Comparison of ENCODE assay signal across 8 cellular contexts in genomic region chr21:17611414-17612022, GRCh38. TPM values are rescaled to one million over a fixed set of nuclear protein-coding genes. Genes with fewer than 3 reads are reported as not detected.
DNase-seq lines count a peak whose midpoint lies in the region; ATAC-seq, FAIRE-seq and TF ChIP-seq lines count a peak whose summit lies in the region.

No MANE protein-coding gene starts in this region.

- TF ChIP-seq CTCF in WI38 (IDR thresholded peaks at IDR 0.05; ENCODE audit: low read depth, low read length) = no peak
- TF ChIP-seq CTCF in bronchial epithelial cell (IDR thresholded peaks at IDR 0.05; ENCODE audit: insufficient read depth, low read length, severe bottlenecking) = no peak
- peak in 5 of 11 experiments; percentile 19 to 43 (median 24) for TF ChIP-seq CTCF in spleen (IDR thresholded peaks at IDR 0.05 in 8 of 11, conservative IDR thresholded peaks at IDR 0.05 in 3 of 11)

- ATAC-seq in HG02885 (IDR thresholded peaks at IDR 0.05; ENCODE audit: poor library complexity, unreplicated experiment) = peak; percentile 67

- DNase-seq in NCI-H510A treated with DMSO at 0.1 percent for 48 hours (lab: John Stamatoyannopoulos, UW) (peak; percentile 25), NCI-H510A (lab: John Stamatoyannopoulos, UW) (no peak), NCI-H187 treated with DMSO at 0.1 percent for 48 hours (lab: John Stamatoyannopoulos, UW) (peak; percentile 44), bronchial epithelial cell (ENCODE audit: low read depth) (peak; percentile 84), spleen (peak; percentile 88)

- H3K27ac ChIP-seq in spleen = peak overlapping the region; percentile 78 to 92 (median 88)

- H3K4me3 ChIP-seq in WI38 (ENCODE audit: low read depth, low read length) (peak overlapping the region; percentile 93), bronchial epithelial cell (ENCODE audit: low read depth, low read length) (peak overlapping the region; percentile 87), spleen (peak overlapping the region; percentile 68 to 85 (median 80))

- intact Hi-C loops in spleen (cut with DNase I; ENCODE audit: low total_unique reads) = loop anchor here (10.0 kb wide), 1 partner anchor 213 kb away; no protein-coding TSS in a partner anchor

- TF ChIP-seq POLR2A in spleen (IDR thresholded peaks at IDR 0.05) = no peak

- 0 to 1% (median 0%) methylated on average over 22 to 26 of the region's 26 CpGs for WGBS in spleen, 5 donors

- H3K36me3 ChIP-seq in bronchial epithelial cell (ENCODE audit: control insufficient read depth, insufficient read depth, low read length) (no peaks in the 10 kb centered on the region), spleen (peaks cover 0 to 26% (median 5%) of the 10 kb centered on the region in 6 donors)

- FAIRE-seq in bronchial epithelial cell (lab: Jason Lieb, UNC) (no peak), islet of Langerhans (lab: Jason Lieb, UNC) (peak; percentile 17)

- no peaks in the 10 kb centered on the region for H3K9me3 ChIP-seq in spleen

- H3K4me1 ChIP-seq in spleen = peaks cover 4 to 34% (median 13%) of the 10 kb centered on the region in 6 donors

- no peaks in the 10 kb centered on the region for H3K27me3 ChIP-seq in bronchial epithelial cell (ENCODE audit: control insufficient read depth, insufficient read depth, low read length)
- no peaks in the 10 kb centered on the region for H3K27me3 ChIP-seq in spleen (replicated peaks in 1 of 7)

RNA-seq across cellular contexts. Expression of gene BTG3, which starts 1.2 kb away (rescaled TPM):
- total RNA-seq in bronchial epithelial cell (28.3 and 32.9 TPM in 2 replicates), spleen (10 to 100 TPM; 14.8 to 31.7 (median 20.3) TPM)
- 10 to 100 TPM; 10.9 to 15.4 (median 12.9) TPM for polyA plus RNA-seq in spleen
